ENCODE assay signal across 25 cellular contexts in the genomic region with DNA sequence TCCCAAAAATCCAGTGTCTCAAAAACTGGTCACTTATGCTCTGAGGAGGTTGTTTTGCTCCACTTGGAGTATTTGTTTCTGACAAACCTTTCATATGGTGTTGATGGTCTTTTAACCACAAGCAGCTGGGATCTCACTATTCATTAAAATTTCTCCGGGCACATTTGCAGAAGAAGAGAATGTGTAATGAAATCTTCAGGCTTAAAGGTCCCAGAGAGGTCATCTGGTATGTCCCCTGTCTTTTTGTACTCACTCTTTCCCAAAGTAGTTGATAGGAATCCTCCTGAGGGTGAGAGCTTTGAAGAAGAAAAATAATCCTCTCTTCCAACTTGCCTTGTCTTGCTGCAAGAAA.
DNase-seq lines count a peak whose midpoint lies in the region; ATAC-seq and TF ChIP-seq lines count a peak whose summit lies in the region.
"Had no signal": no experiment of that assay in that cellular context is flagged by ENCODE, and none has a peak within 500 bp of the region (broad histone marks: within the 10 kb centered on the region; RNA-seq: fewer than 3 reads in every experiment).

No MANE protein-coding gene starts in this region.

- DNase-seq in left ventricle myocardium inferior = no peak
- no peak for DNase-seq in right cardiac atrium
- no peak for DNase-seq in left ventricle myocardium superior
- DNase-seq in hippocampal formation (lab: John Stamatoyannopoulos, UW) = no peak
- DNase-seq in mesenteric fat pad (ENCODE audit: low spot score) = no peak
- no peak for DNase-seq in retina
- DNase-seq: CD8-positive, alpha-beta memory T cell; DMS 273 treated with DMSO at 0.1 percent for 48 hours; DMS79; EL; GDM1; GOT3; HFFc6; Karpas-422; NCI-H1105 treated with DMSO at 0.1 percent for 48 hours; NCI-H146; NCI-H1930; NCI-H2107; NCI-H524; NCI-H774; SHP77 had no signal

- H3K27me3 ChIP-seq in left ventricle myocardium inferior (ENCODE audit: low read depth) (peaks cover 8% of the 10 kb centered on the region), right cardiac atrium (ENCODE audit: control insufficient read depth, insufficient read depth) (no peaks in the 10 kb centered on the region), subcutaneous abdominal adipose tissue (ENCODE audit: control insufficient read depth in 5 of 5, insufficient read depth in 4 of 5, low read length in 5 of 5) (no peaks in the 10 kb centered on the region)

- H3K9ac ChIP-seq in subcutaneous abdominal adipose tissue (ENCODE audit: low read length in 5 of 5) = no peak overlapping the region

- H3K36me3 ChIP-seq in left ventricle myocardium inferior = no peaks in the 10 kb centered on the region
- H3K36me3 ChIP-seq in subcutaneous abdominal adipose tissue (ENCODE audit: control insufficient read depth in 5 of 5, insufficient read depth in 5 of 5, low read length in 5 of 5) = no peaks in the 10 kb centered on the region
- H3K36me3 ChIP-seq: HAP-1 had no signal

- ATAC-seq in right cardiac atrium (no peak), left ventricle myocardium superior (peak; percentile 66)
- ATAC-seq: GM12878, HepG2 had no signal

- 65% methylated on average over 1 of the region's 1 CpG for WGBS in right cardiac atrium

- H3K4me1 ChIP-seq in left ventricle myocardium inferior (peaks cover 7% of the 10 kb centered on the region), right cardiac atrium (ENCODE audit: control insufficient read depth, insufficient read depth, low read length) (no peaks in the 10 kb centered on the region), subcutaneous abdominal adipose tissue (ENCODE audit: control insufficient read depth in 5 of 5, insufficient read depth in 5 of 5, low read length in 5 of 5) (peaks cover 0 to 7% (median 2%) of the 10 kb centered on the region in 5 donors)
- H3K4me1 ChIP-seq: HAP-1 had no signal

- no peak for TF ChIP-seq CTCF in left ventricle myocardium inferior (IDR thresholded peaks at IDR 0.05; ENCODE audit: borderline replicate concordance)

- peaks cover 4% of the 10 kb centered on the region for H3K9me3 ChIP-seq in left ventricle myocardium inferior (replicated peaks)
- no peaks in the 10 kb centered on the region for H3K9me3 ChIP-seq in right cardiac atrium (ENCODE audit: control insufficient read depth, low read length)
- peaks cover 0 to 3% (median 0%) of the 10 kb centered on the region in 5 donors for H3K9me3 ChIP-seq in subcutaneous abdominal adipose tissue (ENCODE audit: control insufficient read depth in 5 of 5, low read length in 5 of 5)
- H3K9me3 ChIP-seq: HAP-1 had no signal

- no peak overlapping the region for H3K4me3 ChIP-seq in left ventricle myocardium inferior
- no peak overlapping the region for H3K4me3 ChIP-seq in right cardiac atrium (ENCODE audit: low read length)
- H3K4me3 ChIP-seq in subcutaneous abdominal adipose tissue (ENCODE audit: low read depth in 1 of 5, low read length in 5 of 5) = no peak overlapping the region
- H3K4me3 ChIP-seq: GM12878, HAP-1 had no signal

- H3K27ac ChIP-seq in left ventricle myocardium inferior (replicated peaks) (peak overlapping the region; percentile 62), right cardiac atrium (ENCODE audit: low read length) (no peak overlapping the region), subcutaneous abdominal adipose tissue (ENCODE audit: low read depth, low read length) (peak overlapping the region; percentile 10)

- intact Hi-C loops in left ventricle myocardium inferior (cut with micrococcal nuclease) = no loop called here
- intact Hi-C loops in right cardiac atrium (cut with DNase I) = no loop called here
- intact Hi-C loops in left ventricle myocardium superior (cut with micrococcal nuclease) = no loop called here
